ENCODE assay signal across 4 cellular contexts in the genomic region with DNA sequence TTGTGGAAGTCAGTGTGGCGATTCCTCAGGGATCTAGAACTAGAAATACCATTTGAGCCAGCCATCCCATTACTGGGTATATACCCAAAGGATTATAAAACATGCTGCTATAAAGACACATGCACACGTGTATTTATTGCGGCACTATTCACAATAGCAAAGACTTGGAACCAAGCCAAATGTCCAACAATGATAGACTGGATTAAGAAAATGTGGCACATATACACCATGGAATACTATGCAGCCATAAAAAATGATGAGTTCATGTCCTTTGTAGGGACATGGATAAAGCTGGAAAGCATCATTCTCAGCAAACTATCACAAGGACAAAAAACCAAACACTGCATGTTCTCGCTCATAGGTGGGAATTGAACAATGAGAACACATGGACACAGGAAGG. TPM values are rescaled to one million over a fixed set of nuclear protein-coding genes. Genes with fewer than 3 reads are reported as not detected.
"Had no signal": no experiment of that assay in that cellular context is flagged by ENCODE, and none has a peak within 500 bp of the region (broad histone marks: within the 10 kb centered on the region; RNA-seq: fewer than 3 reads in every experiment).

No MANE protein-coding gene starts in this region.

RNA-seq across cellular contexts. Expression of gene LHCGR, which starts 16.3 kb away (rescaled TPM):
- total RNA-seq: HepG2, HT-29, HT1080 had no signal
- polyA plus RNA-seq: HepG2, IgD-negative memory B cell had no signal
